Comparison of ENCODE assay signal across 18 cellular contexts in genomic region chr22:19912236-19912999, GRCh38. TPM values are rescaled to one million over a fixed set of nuclear protein-coding genes. Genes with fewer than 3 reads are reported as not detected.
DNase-seq lines count a peak whose midpoint lies in the region; TF ChIP-seq lines count a peak whose summit lies in the region.
"Had no signal": no experiment of that assay in that cellular context is flagged by ENCODE, and none has a peak within 500 bp of the region (broad histone marks: within the 10 kb centered on the region; RNA-seq: fewer than 3 reads in every experiment).

No MANE protein-coding gene starts in this region.

- H3K27me3 ChIP-seq in BLaER1 treated with 17β-estradiol and CSF1 and Interleukin-3, amounts not matched to agents 10 nM and 100 nM, result no peaks in the 10 kb centered on the region; a peak in 1 of 22 replicates
- H3K27me3 ChIP-seq in breast epithelium, result no peaks in the 10 kb centered on the region
- H3K27me3 ChIP-seq: SJSA1 had no signal

- H4K20me1 ChIP-seq in BLaER1 treated with 17β-estradiol and CSF1 and Interleukin-3, amounts not matched to agents 10 nM and 100 nM, result peaks cover 0 to 32% (median 0%) of the 10 kb centered on the region in 11 experiments; a peak in 7 of 22 replicates

- H3K4me1 Mint-ChIP-seq in activated T-cell treated with anti-CD3 and anti-CD28 coated beads, Interleukin-2, amount 50 U/mL, for 24 hours (ENCODE audit: low read depth), result peaks cover 3% of the 10 kb centered on the region

- no peaks in the 10 kb centered on the region for H3K9me3 Mint-ChIP-seq in activated T-cell treated with anti-CD3 and anti-CD28 coated beads, Interleukin-2, amount 50 U/mL, for 24 hours
- H3K9me3 Mint-ChIP-seq: CD4-positive, alpha-beta T cell; stimulated activated naive CD8-positive, alpha-beta T cell treated with anti-CD3 and anti-CD28 coated beads, Interleukin-15, amount 100 ng/mL, for 72 hours had no signal

- no peak overlapping the region; a peak in 2 of 22 replicates for H3K27ac ChIP-seq in BLaER1 treated with 17β-estradiol and CSF1 and Interleukin-3, amounts not matched to agents 10 nM and 100 nM
- no peak overlapping the region for H3K27ac ChIP-seq in breast epithelium
- H3K27ac ChIP-seq: HL-60, KMS-11, SJSA1 had no signal

- no peak overlapping the region for H3K4me3 Mint-ChIP-seq in activated T-cell treated with anti-CD3 and anti-CD28 coated beads, Interleukin-2, amount 50 U/mL, for 24 hours
- H3K4me3 Mint-ChIP-seq: activated naive CD8-positive, alpha-beta T cell; CD4-positive, alpha-beta T cell; stimulated activated naive CD8-positive, alpha-beta T cell treated with anti-CD3 and anti-CD28 coated beads, Interleukin-15, amount 100 ng/mL, for 72 hours had no signal

- H3K9me3 ChIP-seq in BLaER1 treated with 17β-estradiol and CSF1 and Interleukin-3, amounts not matched to agents 10 nM and 100 nM (replicated peaks in 1 of 11), result peaks cover 5 to 14% (median 11%) of the 10 kb centered on the region in 11 experiments; a peak in 17 of 22 replicates
- H3K9me3 ChIP-seq in breast epithelium, result no peaks in the 10 kb centered on the region
- H3K9me3 ChIP-seq: SJSA1 had no signal

- no peaks in the 10 kb centered on the region for H3K27me3 Mint-ChIP-seq in activated T-cell treated with anti-CD3 and anti-CD28 coated beads, Interleukin-2, amount 50 U/mL, for 24 hours
- H3K27me3 Mint-ChIP-seq: activated naive CD8-positive, alpha-beta T cell; CD4-positive, alpha-beta T cell; stimulated activated naive CD8-positive, alpha-beta T cell treated with anti-CD3 and anti-CD28 coated beads, Interleukin-15, amount 100 ng/mL, for 72 hours had no signal

- no peak for TF ChIP-seq CTCF in breast epithelium (IDR thresholded peaks at IDR 0.05)

- H3K4me2 ChIP-seq in BLaER1 treated with 17β-estradiol and CSF1 and Interleukin-3, amounts not matched to agents 10 nM and 100 nM, result peak overlapping the region in 7 of 11 experiments; percentile 1 to 64 (median 40); a peak in 11 of 22 replicates
- H3K4me2 ChIP-seq: KMS-11 had no signal

- DNase-seq in SK-N-DZ (ENCODE audit: low spot score) (peak; percentile 30), iPS-NIHi7 (ENCODE audit: extremely low spot score) (peak; percentile 52), breast epithelium (ENCODE audit: low spot score in 2 of 2) (no peak), DMS53 (lab: John Stamatoyannopoulos, UW) (no peak)
- no peak for DNase-seq in activated T-cell treated with anti-CD3 and anti-CD28 coated beads, Interleukin-2, amount 50 U/mL, for 24 hours
- DNase-seq: activated CD4-positive, alpha-beta T cell treated with anti-CD3 and anti-CD28 coated beads for 48 hours; activated T-cell treated with anti-CD3 and anti-CD28 coated beads for 4 hours; CD4-positive, alpha-beta T cell; effector CD4-positive, alpha-beta T cell; hippocampal formation; NCI-H446 treated with DMSO at 0.1 percent for 48 hours; stimulated activated CD4-positive, alpha-beta T cell treated with anti-CD3 and anti-CD28 coated beads, Interleukin-12 subunit alpha, Interleukin-12 subunit beta, amount 100 ng/mL, for 4 hours; stimulated activated naive CD8-positive, alpha-beta T cell treated with anti-CD3 and anti-CD28 coated beads, Interleukin-15, amount 100 ng/mL, for 72 hours had no signal

- peak overlapping the region in 5 of 11 experiments; percentile 25 to 52 (median 32); a peak in 3 of 22 replicates for H3K9ac ChIP-seq in BLaER1 treated with 17β-estradiol and CSF1 and Interleukin-3, amounts not matched to agents 10 nM and 100 nM
- H3K9ac ChIP-seq: KMS-11 had no signal

- H3K27ac Mint-ChIP-seq in activated T-cell treated with anti-CD3 and anti-CD28 coated beads, Interleukin-2, amount 50 U/mL, for 24 hours, result no peak overlapping the region
- H3K27ac Mint-ChIP-seq: activated naive CD8-positive, alpha-beta T cell; CD4-positive, alpha-beta T cell had no signal

- peaks cover 0 to 45% (median 25%) of the 10 kb centered on the region in 10 experiments; a peak in 18 of 20 replicates for H3K4me1 ChIP-seq in BLaER1 treated with 17β-estradiol and CSF1 and Interleukin-3, amounts not matched to agents 10 nM and 100 nM
- H3K4me1 ChIP-seq in breast epithelium, result no peaks in the 10 kb centered on the region
- H3K4me1 ChIP-seq: SJSA1 had no signal

- intact Hi-C loops in breast epithelium (cut with DNase I; ENCODE audit: low total_unique reads), result no loop called here

- no peak for TF ChIP-seq POLR2A in breast epithelium (IDR thresholded peaks at IDR 0.05)

- H3K4me3 ChIP-seq in BLaER1 treated with 17β-estradiol and CSF1 and Interleukin-3, amounts not matched to agents 10 nM and 100 nM, result no peak overlapping the region
- no peak overlapping the region for H3K4me3 ChIP-seq in breast epithelium
- H3K4me3 ChIP-seq: SJSA1 had no signal

- peaks cover 30 to 75% (median 50%) of the 10 kb centered on the region in 11 experiments for H3K36me3 ChIP-seq in BLaER1 treated with 17β-estradiol and CSF1 and Interleukin-3, amounts not matched to agents 10 nM and 100 nM
- H3K36me3 ChIP-seq in breast epithelium, result no peaks in the 10 kb centered on the region

- peaks cover 51% of the 10 kb centered on the region for H3K36me3 Mint-ChIP-seq in activated T-cell treated with anti-CD3 and anti-CD28 coated beads, Interleukin-2, amount 50 U/mL, for 24 hours (ENCODE audit: low read depth)

RNA-seq across cellular contexts. Expression of gene COMT, which starts 29.2 kb away (rescaled TPM):
- polyA plus RNA-seq in SK-N-DZ (2014; cell fraction: cytosol; rRNA removed), result 130 TPM in 2 replicates
- 79.0 and 109 TPM in 2 replicates for polyA plus RNA-seq in SK-N-DZ (2014; cell fraction: nucleus; rRNA removed)
- total RNA-seq in breast epithelium, result 100 to 1,000 TPM; 136 to 198 (median 196) TPM

RNA-seq across cellular contexts. Expression of gene TXNRD2, which starts 29.2 kb away (rescaled TPM):
- polyA plus RNA-seq in SK-N-DZ (2014; cell fraction: cytosol; rRNA removed), result 25.9 and 26.6 TPM in 2 replicates
- 58.9 and 60.3 TPM in 2 replicates for polyA plus RNA-seq in SK-N-DZ (2014; cell fraction: nucleus; rRNA removed)
- 10 to 100 TPM; 13.8 to 22.8 (median 20.6) TPM for total RNA-seq in breast epithelium

RNA-seq across cellular contexts. Expression of gene GNB1L, which starts 57.7 kb away (rescaled TPM):
- 10.7 and 14.6 TPM in 2 replicates for polyA plus RNA-seq in SK-N-DZ (2014; cell fraction: cytosol; rRNA removed)
- polyA plus RNA-seq in SK-N-DZ (2014; cell fraction: nucleus; rRNA removed), result 7.8 and 8.6 TPM in 2 replicates
- total RNA-seq in breast epithelium, result 1 to 10 TPM; 5.6 to 8.2 (median 6.3) TPM

RNA-seq across cellular contexts. Expression of gene RTL10, which starts 57.7 kb away (rescaled TPM):
- 11.0 and 14.0 TPM in 2 replicates for polyA plus RNA-seq in SK-N-DZ (2014; cell fraction: cytosol; rRNA removed)
- polyA plus RNA-seq in SK-N-DZ (2014; cell fraction: nucleus; rRNA removed), result 10.2 and 16.6 TPM in 2 replicates
- 10 to 100 TPM in 2 of 3 donors, 1 to 10 TPM in 1; 6.7 to 21.5 (median 14.1) TPM for total RNA-seq in breast epithelium

Comparison
In these comparisons a context has a peak if more than half of its experiments do, and no peak if none do; other contexts are left out.
1. DNase-seq: peak in SK-N-DZ (single experiment) and iPS-NIHi7 (single experiment); none in breast epithelium (0 of 2), DMS53 (single experiment) and activated T-cell treated with anti-CD3 and anti-CD28 coated beads, Interleukin-2, amount 50 U/mL, for 24 hours (single experiment).